Comparison of ENCODE assay signal across 23 cellular contexts in the genomic region with DNA sequence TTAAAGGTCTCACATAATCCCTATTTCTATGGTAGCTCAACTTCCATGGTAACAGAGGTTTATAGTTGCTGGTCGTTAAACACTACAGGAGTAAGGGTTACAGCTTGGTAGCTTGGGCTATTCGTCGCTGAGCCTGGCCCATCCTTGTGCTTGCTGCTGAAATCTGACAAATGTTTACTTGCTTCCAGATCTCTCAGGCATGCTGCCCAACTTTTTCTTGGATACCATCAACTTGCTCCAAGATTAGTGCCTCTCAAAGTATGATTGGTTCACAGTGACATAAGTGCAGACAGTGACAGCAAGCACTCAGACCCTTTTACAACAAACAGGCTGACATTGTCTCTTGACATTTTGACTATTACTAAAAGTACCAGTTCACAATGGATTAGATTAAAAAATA.
"Had no signal": no experiment of that assay in that cellular context is flagged by ENCODE, and none has a peak within 500 bp of the region (broad histone marks: within the 10 kb centered on the region; RNA-seq: fewer than 3 reads in every experiment).

No MANE protein-coding gene starts in this region.

- H3K9me3 ChIP-seq: colonic mucosa, esophagus squamous epithelium, gastrocnemius medialis, gastroesophageal sphincter, heart right ventricle had no signal

- H3K4me3 ChIP-seq: colonic mucosa, coronary artery, dorsolateral prefrontal cortex, esophagus squamous epithelium, gastrocnemius medialis, gastroesophageal sphincter, heart left ventricle, heart right ventricle had no signal

- H3K36me3 ChIP-seq: colonic mucosa, esophagus squamous epithelium, gastrocnemius medialis, gastroesophageal sphincter, heart left ventricle, heart right ventricle had no signal

- H3K27ac ChIP-seq: colonic mucosa, coronary artery, dorsolateral prefrontal cortex, epithelial cell of prostate, esophagus squamous epithelium, foreskin keratinocyte, gastrocnemius medialis, gastroesophageal sphincter, heart left ventricle, heart right ventricle had no signal

- DNase-seq: colonic mucosa; cortex of kidney; dermis blood vessel endothelial cell; dorsolateral prefrontal cortex; effector CD4-positive, alpha-beta T cell; effector CD8-positive, alpha-beta T cell; effector memory CD4-positive, alpha-beta T cell; effector memory CD8-positive, alpha-beta T cell; endodermal cell; erythroblast; esophagus squamous epithelium; foreskin fibroblast; foreskin keratinocyte; foreskin melanocyte; gastrocnemius medialis; glutamatergic neuron; head of caudate nucleus; heart left ventricle; heart right ventricle had no signal

- ATAC-seq: effector memory CD8-positive, alpha-beta T cell; esophagus mucosa; foreskin keratinocyte; gastroesophageal sphincter; heart left ventricle; heart right ventricle had no signal

- H3K4me1 ChIP-seq: colonic mucosa, foreskin keratinocyte, heart right ventricle had no signal

- H3K27me3 ChIP-seq: colonic mucosa, gastrocnemius medialis, gastroesophageal sphincter, heart left ventricle, heart right ventricle had no signal
